1 cellular context compared by ENCODE assay signal in genomic region chr11:112004389-112004788, GRCh38.
TF ChIP-seq lines count a peak whose summit lies in the region.

No MANE protein-coding gene starts in this region.

TF ChIP-seq in GM23338, 12 proteins besides CTCF, POLR2A, EP300 and RAD21 (continued from another document):
- no peak for TF ChIP-seq ZNF114 (CRISPR knock-in tag; IDR thresholded peaks at IDR 0.05)
